In the genomic region with DNA sequence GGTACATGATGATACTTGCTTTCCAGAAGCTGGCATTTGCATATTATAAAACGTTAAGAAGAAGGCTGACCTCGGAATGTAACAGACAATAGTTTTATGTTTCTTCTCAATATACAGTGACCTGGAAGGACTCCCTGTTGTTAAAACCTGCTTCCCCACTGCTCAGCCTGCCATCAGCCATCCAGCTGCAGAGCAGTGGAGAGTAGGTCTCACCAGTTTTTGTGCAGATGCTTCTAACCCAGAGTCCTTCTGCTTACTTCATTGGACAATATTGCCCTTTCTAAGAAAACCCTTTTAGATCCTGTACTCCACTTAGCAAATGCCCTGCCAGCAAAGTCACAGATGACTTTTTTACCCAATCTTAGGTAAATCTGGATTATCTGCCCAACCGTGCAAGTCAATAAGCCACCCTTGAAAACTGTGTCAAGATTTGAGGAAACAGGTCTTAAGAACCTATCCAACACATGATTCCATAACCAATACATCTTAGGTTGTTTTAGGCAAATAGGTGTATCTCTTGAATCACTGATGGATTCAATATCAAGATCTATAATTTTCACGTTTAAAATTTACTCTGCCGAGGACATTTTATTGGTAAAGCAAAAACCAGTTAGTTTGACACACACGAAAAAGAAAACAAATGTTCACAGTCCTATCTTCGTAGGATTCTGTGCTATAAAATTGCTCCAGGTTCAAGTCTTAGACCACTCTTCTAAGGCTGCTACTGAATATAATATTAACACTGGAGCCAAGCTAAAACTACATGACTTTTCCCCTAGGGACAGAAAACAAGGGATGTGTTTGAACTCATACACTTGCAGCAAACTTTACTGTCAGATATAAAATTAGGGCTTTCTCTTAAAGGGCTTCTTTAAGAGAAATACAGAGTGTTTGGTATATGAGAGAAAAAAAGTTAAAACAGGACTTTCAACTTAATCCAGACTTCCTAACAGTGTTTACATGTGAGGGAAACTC, we compare ENCODE assay signal across 11 cellular contexts. TPM values are rescaled to one million over a fixed set of nuclear protein-coding genes. Genes with fewer than 3 reads are reported as not detected.
A peak's percentile ranks its signal among the peaks of the same experiment; 100 is the strongest.
DNase-seq lines count a peak whose midpoint lies in the region; ATAC-seq, FAIRE-seq and TF ChIP-seq lines count a peak whose summit lies in the region.
"Had no signal": no experiment of that assay in that cellular context is flagged by ENCODE, and none has a peak within 500 bp of the region (broad histone marks: within the 10 kb centered on the region; RNA-seq: fewer than 3 reads in every experiment).

No MANE protein-coding gene starts in this region.

- peaks cover 59% of the 10 kb centered on the region for H3K4me1 Mint-ChIP-seq in activated T-helper 1 cell treated with anti-CD3 and anti-CD28 coated beads, Interleukin-12 subunit alpha, Interleukin-12 subunit beta, Interleukin-2, Interleukin-4 antibody, amounts not matched to agents 30 ng/mL and 10 ng/mL and 1 ng/mL, durations not matched to agents 14 hours and 24 hours and 36 hours (ENCODE audit: low read depth)
- peaks cover 19% of the 10 kb centered on the region for H3K4me1 Mint-ChIP-seq in glutamatergic neuron (ENCODE audit: low read depth, unreplicated experiment)
- H3K4me1 Mint-ChIP-seq in CD4-positive, alpha-beta T cell (ENCODE audit: low read depth), result peaks cover 37% of the 10 kb centered on the region
- H3K4me1 Mint-ChIP-seq in stimulated activated naive B cell treated with anti-CD40 and anti-IgM and Interleukin-4, amounts not matched to agents 10 μg/mL and 1 μg/mL and 100 μg/mL, for 72 hours, result peaks cover 13 to 17% of the 10 kb centered on the region in 2 donors

- peaks cover 3% of the 10 kb centered on the region for H3K9me3 Mint-ChIP-seq in activated T-helper 1 cell treated with anti-CD3 and anti-CD28 coated beads, Interleukin-12 subunit alpha, Interleukin-12 subunit beta, Interleukin-2, Interleukin-4 antibody, amounts not matched to agents 30 ng/mL and 10 ng/mL and 1 ng/mL, durations not matched to agents 14 hours and 24 hours and 36 hours
- H3K9me3 Mint-ChIP-seq in glutamatergic neuron (ENCODE audit: unreplicated experiment), result peaks cover 20% of the 10 kb centered on the region
- H3K9me3 Mint-ChIP-seq in CD4-positive, alpha-beta T cell, result no peaks in the 10 kb centered on the region
- no peaks in the 10 kb centered on the region for H3K9me3 Mint-ChIP-seq in stimulated activated naive B cell treated with anti-CD40 and anti-IgM and Interleukin-4, amounts not matched to agents 10 μg/mL and 1 μg/mL and 100 μg/mL, for 72 hours

- FAIRE-seq in A549 (lab: Jason Lieb, UNC), result no peak

- H3K36me3 ChIP-seq in HCT116 (ENCODE audit: control insufficient read depth in 1 of 2, insufficient read depth in 2 of 2, low read length in 2 of 2), result peaks cover 4 to 20% of the 10 kb centered on the region in 2 experiments; a peak in 3 of 4 replicates
- H3K36me3 ChIP-seq in prostate gland, result no peaks in the 10 kb centered on the region

- peak overlapping the region; percentile 36 for H3K27ac Mint-ChIP-seq in activated T-helper 1 cell treated with anti-CD3 and anti-CD28 coated beads, Interleukin-12 subunit alpha, Interleukin-12 subunit beta, Interleukin-2, Interleukin-4 antibody, amounts not matched to agents 30 ng/mL and 10 ng/mL and 1 ng/mL, durations not matched to agents 14 hours and 24 hours and 36 hours
- peak overlapping the region; percentile 79 for H3K27ac Mint-ChIP-seq in glutamatergic neuron (ENCODE audit: unreplicated experiment)
- H3K27ac Mint-ChIP-seq in CD4-positive, alpha-beta T cell, result no peak overlapping the region
- no peak overlapping the region for H3K27ac Mint-ChIP-seq in stimulated activated naive B cell treated with anti-CD40 and anti-IgM and Interleukin-4, amounts not matched to agents 10 μg/mL and 1 μg/mL and 100 μg/mL, for 72 hours

- TF ChIP-seq POLR2A in A549 (IDR thresholded peaks at IDR 0.05; ENCODE audit: low read length) (no peak), HCT116 (IDR thresholded peaks at IDR 0.05; ENCODE audit: borderline replicate concordance, extremely low read depth, insufficient read depth, insufficient read length) (no peak), prostate gland (IDR thresholded peaks at IDR 0.05) (no peak)

- H3K27me3 Mint-ChIP-seq in activated T-helper 1 cell treated with anti-CD3 and anti-CD28 coated beads, Interleukin-12 subunit alpha, Interleukin-12 subunit beta, Interleukin-2, Interleukin-4 antibody, amounts not matched to agents 30 ng/mL and 10 ng/mL and 1 ng/mL, durations not matched to agents 14 hours and 24 hours and 36 hours (ENCODE audit: insufficient read depth), result peaks cover 3% of the 10 kb centered on the region
- peaks cover 13% of the 10 kb centered on the region for H3K27me3 Mint-ChIP-seq in glutamatergic neuron (ENCODE audit: unreplicated experiment)
- H3K27me3 Mint-ChIP-seq in CD4-positive, alpha-beta T cell, result no peaks in the 10 kb centered on the region
- peaks cover 13 to 22% of the 10 kb centered on the region in 2 donors for H3K27me3 Mint-ChIP-seq in stimulated activated naive B cell treated with anti-CD40 and anti-IgM and Interleukin-4, amounts not matched to agents 10 μg/mL and 1 μg/mL and 100 μg/mL, for 72 hours

- no peak for TF ChIP-seq EP300 in A549 (IDR thresholded peaks at IDR 0.05)

- peak overlapping the region; percentile 90 to 92 for H3K27ac ChIP-seq in A549
- H3K27ac ChIP-seq in HCT116 (ENCODE audit: low read depth, low read length), result peak overlapping the region; percentile 88
- no peak overlapping the region for H3K27ac ChIP-seq in prostate gland
- H3K27ac ChIP-seq in CD4-positive, alpha-beta T cell (ENCODE audit: low read depth, low read length), result no peak overlapping the region

- H2AFZ ChIP-seq in HCT116 (ENCODE audit: low read depth, low read length, poor library complexity, severe bottlenecking), result no peak overlapping the region

- TF ChIP-seq CTCF in A549 (IDR thresholded peaks at IDR 0.05) (no peak), HCT116 (IDR thresholded peaks at IDR 0.05 in 2 of 3, conservative IDR thresholded peaks at IDR 0.05 in 1 of 3; ENCODE audit: borderline replicate concordance in 1 of 3, insufficient read depth in 1 of 3, low read depth in 2 of 3, low read length in 2 of 3) (no peak), glutamatergic neuron (IDR thresholded peaks at IDR 0.05; ENCODE audit: partially characterized antibody, unreplicated experiment) (no peak), prostate gland (IDR thresholded peaks at IDR 0.05) (no peak)
- TF ChIP-seq CTCF in CD4-positive, alpha-beta T cell (IDR thresholded peaks at IDR 0.05), result no peak

- intact Hi-C loops in HCT116 (cut with micrococcal nuclease) (loop anchor here (2.0 to 10.0 kb wide), 8 partner anchors 47 to 691 kb away; partner anchors contain the start of genes CAPS2 and GLIPR1L1), prostate gland (cut with DNase I) (no loop called here)
- intact Hi-C loops in activated T-helper 1 cell treated with anti-CD3 and anti-CD28 coated beads, Interleukin-12 subunit alpha, Interleukin-12 subunit beta, Interleukin-2, Interleukin-4 antibody, amounts not matched to agents 30 ng/mL and 10 ng/mL and 1 ng/mL, durations not matched to agents 14 hours and 24 hours and 36 hours (cut with micrococcal nuclease), result no loop called here
- intact Hi-C loops in CD4-positive, alpha-beta T cell (cut with DNase I, micrococcal nuclease), result no loop called here

- H3K9me3 ChIP-seq in A549 (no peaks in the 10 kb centered on the region), HCT116 (ENCODE audit: control insufficient read depth in 1 of 2, insufficient read depth in 1 of 2, low read depth in 1 of 2, low read length in 2 of 2) (no peaks in the 10 kb centered on the region), prostate gland (no peaks in the 10 kb centered on the region)
- no peaks in the 10 kb centered on the region for H3K9me3 ChIP-seq in CD4-positive, alpha-beta T cell (ENCODE audit: control insufficient read depth, low read length)

- H3K9ac ChIP-seq in HCT116 (ENCODE audit: low read length), result peak overlapping the region; percentile 39

- TF ChIP-seq RAD21 in A549 (conservative IDR thresholded peaks at IDR 0.05 in 1 of 2, IDR thresholded peaks at IDR 0.05 in 1 of 2), result no peak
- peak; percentile 18; the same call in 1 of the 2 replicates for TF ChIP-seq RAD21 in HCT116 (IDR thresholded peaks at IDR 0.05; ENCODE audit: low read depth)

- WGBS in A549 (ENCODE audit: missing lambda C conversion rate), result 21% methylated on average over 7 of the region's 7 CpGs
- 44% methylated on average over 7 of the region's 7 CpGs for WGBS in prostate gland

- H3K9me2 ChIP-seq in HCT116 (ENCODE audit: insufficient read depth), result no peaks in the 10 kb centered on the region

- H3K79me2 ChIP-seq in HCT116 (ENCODE audit: insufficient read depth, low read length), result peaks cover 27% of the 10 kb centered on the region

- H3K27me3 ChIP-seq in HCT116 (ENCODE audit: insufficient read depth, low read length), result no peaks in the 10 kb centered on the region
- H3K27me3 ChIP-seq in prostate gland (replicated peaks; ENCODE audit: insufficient read depth), result no peaks in the 10 kb centered on the region
- no peaks in the 10 kb centered on the region for H3K27me3 ChIP-seq in CD4-positive, alpha-beta T cell (ENCODE audit: control insufficient read depth, insufficient read depth, low read length)

- H3K4me2 ChIP-seq in A549, result peak overlapping the region; percentile 75
- H3K4me2 ChIP-seq in HCT116 (ENCODE audit: low read length), result peak overlapping the region; percentile 36

- peak overlapping the region; percentile 35 for H3K4me3 Mint-ChIP-seq in activated T-helper 1 cell treated with anti-CD3 and anti-CD28 coated beads, Interleukin-12 subunit alpha, Interleukin-12 subunit beta, Interleukin-2, Interleukin-4 antibody, amounts not matched to agents 30 ng/mL and 10 ng/mL and 1 ng/mL, durations not matched to agents 14 hours and 24 hours and 36 hours
- peak overlapping the region; percentile 3 for H3K4me3 Mint-ChIP-seq in glutamatergic neuron (ENCODE audit: unreplicated experiment)
- no peak overlapping the region for H3K4me3 Mint-ChIP-seq in CD4-positive, alpha-beta T cell
- H3K4me3 Mint-ChIP-seq in stimulated activated naive B cell treated with anti-CD40 and anti-IgM and Interleukin-4, amounts not matched to agents 10 μg/mL and 1 μg/mL and 100 μg/mL, for 72 hours, result no peak overlapping the region

- POLR2A ChIA-PET in A549 (lab: Yijun Ruan, JAX) (interaction anchor here (0.5 to 3.3 kb wide), 18 partner anchors 12 to 514 kb away, joined by 3 to 17 read pairs (median 4); partner anchors contain the start of genes BBS10 and KRR1), HCT116 (lab: Charles Lee) (interaction anchor here (0.8 to 5.4 kb wide), 16 partner anchors 46 to 386 kb away, joined by 3 to 23 read pairs (median 4); no protein-coding TSS in a partner anchor)
- POLR2A ChIA-PET in CD4-positive, alpha-beta T cell (lab: Charles Lee), result no interaction called here

- CTCF ChIA-PET in A549 (lab: Yijun Ruan, JAX), result interaction anchor here (1.3 to 2.7 kb wide), 3 partner anchors 53 to 498 kb away, joined by 4 to 9 read pairs (median 7); no protein-coding TSS in a partner anchor
- CTCF ChIA-PET in HCT116 (lab: Charles Lee), result no interaction called here
- CTCF ChIA-PET in CD4-positive, alpha-beta T cell (lab: Charles Lee), result interaction anchor here (0.9 to 1.1 kb wide), 2 partner anchors 215 to 541 kb away, joined by 3 read pairs; no protein-coding TSS in a partner anchor

- H4K20me1 ChIP-seq in HCT116 (ENCODE audit: insufficient read depth), result no peaks in the 10 kb centered on the region

- RAD21 ChIA-PET in HCT116 (lab: Charles Lee; ENCODE audit: low non-redundant PET in 1 of 2, low total read pairs in 2 of 2, uncharacterized antibody in 2 of 2, unreplicated experiment in 2 of 2), result interaction anchor here in 1 of 2 experiments (0.7 to 1.7 kb wide), 2 partner anchors 57 to 209 kb away, joined by 3 read pairs; no protein-coding TSS in a partner anchor

- peaks cover 64% of the 10 kb centered on the region for H3K36me3 Mint-ChIP-seq in activated T-helper 1 cell treated with anti-CD3 and anti-CD28 coated beads, Interleukin-12 subunit alpha, Interleukin-12 subunit beta, Interleukin-2, Interleukin-4 antibody, amounts not matched to agents 30 ng/mL and 10 ng/mL and 1 ng/mL, durations not matched to agents 14 hours and 24 hours and 36 hours (ENCODE audit: low read depth)
- H3K36me3 Mint-ChIP-seq in glutamatergic neuron (ENCODE audit: unreplicated experiment), result peaks cover 16% of the 10 kb centered on the region
- no peaks in the 10 kb centered on the region for H3K36me3 Mint-ChIP-seq in CD4-positive, alpha-beta T cell (ENCODE audit: low read depth)
- H3K36me3 Mint-ChIP-seq in stimulated activated naive B cell treated with anti-CD40 and anti-IgM and Interleukin-4, amounts not matched to agents 10 μg/mL and 1 μg/mL and 100 μg/mL, for 72 hours, result peaks cover 0 to 4% of the 10 kb centered on the region in 2 donors

- no TSS peak for BruUV-seq in HCT116 (replicated peaks; lab: Mats Ljungman, UMichigan)

- DNase-seq in A549 (ENCODE audit: low read depth in 1 of 2, low spot score in 1 of 2) (peak in 1 of 2 experiments; percentile 70), HCT116 (ENCODE audit: low read depth, low spot score) (no peak), glutamatergic neuron (no peak), prostate gland (ENCODE audit: low spot score) (no peak)
- DNase-seq in activated T-helper 1 cell treated with anti-CD3 and anti-CD28 coated beads, Interleukin-12 subunit alpha, Interleukin-12 subunit beta, Interleukin-2, Interleukin-4 antibody, amounts not matched to agents 30 ng/mL and 10 ng/mL and 1 ng/mL, durations not matched to agents 14 hours and 24 hours and 36 hours (ENCODE audit: low spot score), result no peak
- no peak for DNase-seq in CD4-positive, alpha-beta T cell
- no peak for DNase-seq in stimulated activated naive B cell treated with anti-CD40 and anti-IgM and Interleukin-4, amounts not matched to agents 10 μg/mL and 1 μg/mL and 100 μg/mL, for 72 hours
- DNase-seq: activated CD4-positive, alpha-beta T cell treated with anti-CD3 and anti-CD28 coated beads, Interleukin-2, amount 50 U/mL, for 4 hours; central memory CD4-positive, alpha-beta T cell; NCI-H1417 had no signal

- peak; percentile 6 to 40; a peak in 5 of 6 replicates for ATAC-seq in A549
- ATAC-seq in HCT116, result peak; percentile 30
- no peak for ATAC-seq in GM19324 (IDR thresholded peaks at IDR 0.05; ENCODE audit: low FRiP score, unreplicated experiment)
- no peak for ATAC-seq in CD4-positive, alpha-beta T cell (ENCODE audit: poor library complexity)
- no peak for ATAC-seq in stimulated activated naive B cell treated with anti-CD40 and anti-IgM and Interleukin-4, amounts not matched to agents 10 μg/mL and 1 μg/mL and 100 μg/mL, for 72 hours (replicated peaks)

- H3K4me3 ChIP-seq in A549 (peak overlapping the region; percentile 87; the same call in 1 of the 3 replicates), HCT116 (replicated peaks in 1 of 2; ENCODE audit: low read depth in 1 of 2, low read length in 2 of 2) (no peak overlapping the region), prostate gland (no peak overlapping the region)

- H3K4me1 ChIP-seq in A549 (peaks cover 48% of the 10 kb centered on the region), HCT116 (ENCODE audit: control insufficient read depth in 1 of 2, insufficient read depth in 2 of 2, low read length in 2 of 2) (peaks cover 30 to 80% of the 10 kb centered on the region in 2 experiments), prostate gland (replicated peaks) (no peaks in the 10 kb centered on the region)

RNA-seq across cellular contexts. Expression of gene PHLDA1, which starts 5.7 kb away (rescaled TPM):
- 54.1 and 71.6 TPM in 2 replicates for polyA plus RNA-seq in A549 (2011; rRNA removed)
- polyA plus RNA-seq in A549 (2012; cell fraction: cytosol; rRNA removed), result 34.1 and 42.4 TPM in 2 replicates
- 42.2 and 45.0 TPM in 2 replicates for polyA plus RNA-seq in A549 (2012; cell fraction: nucleus; rRNA removed)
- 32.7 to 43.1 TPM (median 39.3 TPM) in 3 replicates for polyA plus RNA-seq in A549 (2017; fragmentation: RNase III; extraction: RNeasy Plus Mini Kit Qiagen cat#74134 plus additional on column Dnase treatment)
- polyA minus RNA-seq in A549 (2011; rRNA and poly(A)+ RNA removed), result 44.3 and 53.0 TPM in 2 replicates
- total RNA-seq in HCT116 (2021; ENCODE audit: unreplicated experiment), result 231 TPM
- polyA plus RNA-seq in HCT116 (2012), result 178 and 186 TPM in 2 replicates
- total RNA-seq in activated T-helper 1 cell treated with anti-CD3 and anti-CD28 coated beads, Interleukin-12 subunit alpha, Interleukin-12 subunit beta, Interleukin-2, Interleukin-4 antibody, amounts not matched to agents 30 ng/mL and 10 ng/mL and 1 ng/mL, durations not matched to agents 14 hours and 24 hours and 36 hours, result 88.9 and 91.5 TPM in 2 replicates
- total RNA-seq in glutamatergic neuron (ENCODE audit: unreplicated experiment), result 169 TPM
- total RNA-seq in prostate gland, result 10 to 100 TPM in 1 of 2 donors, 1 to 10 TPM in 1; 8.8 to 11.8 TPM
- total RNA-seq in CD4-positive, alpha-beta T cell, result 1 to 10 TPM; 6.5 TPM

RNA-seq across cellular contexts. Expression of gene NAP1L1, which starts 58.6 kb away (rescaled TPM):
- polyA plus RNA-seq in A549 (2011; rRNA removed) (640 and 943 TPM in 2 replicates), A549 (2017; fragmentation: RNase III; extraction: RNeasy Plus Mini Kit Qiagen cat#74134 plus additional on column Dnase treatment) (695 to 725 TPM (median 709 TPM) in 3 replicates)
- 191 and 238 TPM in 2 replicates for polyA plus RNA-seq in A549 (2012; cell fraction: cytosol; rRNA removed)
- polyA plus RNA-seq in A549 (2012; cell fraction: nucleus; rRNA removed), result 109 and 153 TPM in 2 replicates
- polyA minus RNA-seq in A549 (2011; rRNA and poly(A)+ RNA removed), result 135 and 141 TPM in 2 replicates
- total RNA-seq in HCT116 (2021; ENCODE audit: unreplicated experiment) (531 TPM), glutamatergic neuron (ENCODE audit: unreplicated experiment) (635 TPM), prostate gland (100 to 1,000 TPM; 223 to 325 TPM)
- 226 and 309 TPM in 2 replicates for polyA plus RNA-seq in HCT116 (2012)
- total RNA-seq in activated T-helper 1 cell treated with anti-CD3 and anti-CD28 coated beads, Interleukin-12 subunit alpha, Interleukin-12 subunit beta, Interleukin-2, Interleukin-4 antibody, amounts not matched to agents 30 ng/mL and 10 ng/mL and 1 ng/mL, durations not matched to agents 14 hours and 24 hours and 36 hours, result 584 and 605 TPM in 2 replicates
- 100 to 1,000 TPM; 646 to 654 TPM for total RNA-seq in CD4-positive, alpha-beta T cell

Comparison
In these comparisons a context has a peak if more than half of its experiments do, and no peak if none do; other contexts are left out.
1. ATAC-seq: peak in A549 (2 of 2) and HCT116 (single experiment); none in GM19324 (single experiment), CD4-positive, alpha-beta T cell (single experiment) and stimulated activated naive B cell treated with anti-CD40 and anti-IgM and Interleukin-4, amounts not matched to agents 10 μg/mL and 1 μg/mL and 100 μg/mL, for 72 hours (0 of 2).
2. H3K27ac ChIP-seq: peak in A549 (2 of 2) and HCT116 (single experiment); none in prostate gland (0 of 2) and CD4-positive, alpha-beta T cell (single experiment).
3. H3K27ac Mint-ChIP-seq: peak in activated T-helper 1 cell treated with anti-CD3 and anti-CD28 coated beads, Interleukin-12 subunit alpha, Interleukin-12 subunit beta, Interleukin-2, Interleukin-4 antibody, amounts not matched to agents 30 ng/mL and 10 ng/mL and 1 ng/mL, durations not matched to agents 14 hours and 24 hours and 36 hours (single experiment) and glutamatergic neuron (single experiment); none in CD4-positive, alpha-beta T cell (single experiment) and stimulated activated naive B cell treated with anti-CD40 and anti-IgM and Interleukin-4, amounts not matched to agents 10 μg/mL and 1 μg/mL and 100 μg/mL, for 72 hours (single experiment).
4. H3K4me3 Mint-ChIP-seq: peak in activated T-helper 1 cell treated with anti-CD3 and anti-CD28 coated beads, Interleukin-12 subunit alpha, Interleukin-12 subunit beta, Interleukin-2, Interleukin-4 antibody, amounts not matched to agents 30 ng/mL and 10 ng/mL and 1 ng/mL, durations not matched to agents 14 hours and 24 hours and 36 hours (single experiment) and glutamatergic neuron (single experiment); none in CD4-positive, alpha-beta T cell (single experiment) and stimulated activated naive B cell treated with anti-CD40 and anti-IgM and Interleukin-4, amounts not matched to agents 10 μg/mL and 1 μg/mL and 100 μg/mL, for 72 hours (0 of 2).
5. Of the 6 proteins assayed by ChIP-seq in both A549 and HCT116: peak only in A549: none; only in HCT116: RAD21; in both: none; in neither: 5.